8 cellular contexts compared by ENCODE assay signal in genomic region chr3:169218314-169218983, GRCh38.
A peak's percentile ranks its signal among the peaks of the same experiment; 100 is the strongest.
DNase-seq lines count a peak whose midpoint lies in the region; ATAC-seq and TF ChIP-seq lines count a peak whose summit lies in the region.

No MANE protein-coding gene starts in this region.

- H3K36me3 ChIP-seq in DND-41 (ENCODE audit: insufficient read depth, low read length) (no peaks in the 10 kb centered on the region), MG63 (no peaks in the 10 kb centered on the region)

- H3K27me3 ChIP-seq in DND-41 (ENCODE audit: insufficient read depth, low read length, poor library complexity) (no peaks in the 10 kb centered on the region), MG63 (no peaks in the 10 kb centered on the region; the same call in 1 of the 2 replicates)

- H3K9ac ChIP-seq in DND-41 (ENCODE audit: low read depth, low read length), result no peak overlapping the region

- TF ChIP-seq CTCF in DND-41 (IDR thresholded peaks at IDR 0.05; ENCODE audit: borderline replicate concordance, extremely low read depth, low read length, poor library complexity, severe bottlenecking), result peak; percentile 34

- no peak for ATAC-seq in DND-41 (ENCODE audit: insufficient read depth, low read depth)
- no peak for ATAC-seq in GM19397 (IDR thresholded peaks at IDR 0.05; ENCODE audit: unreplicated experiment)
- ATAC-seq in HG03039 (IDR thresholded peaks at IDR 0.05; ENCODE audit: unreplicated experiment), result no peak
- no peak for ATAC-seq in HG03571 (IDR thresholded peaks at IDR 0.05; ENCODE audit: unreplicated experiment)

- H3K9me3 ChIP-seq in DND-41 (ENCODE audit: insufficient read depth, low read length, severe bottlenecking) (no peaks in the 10 kb centered on the region), MG63 (no peaks in the 10 kb centered on the region)

- no peaks in the 10 kb centered on the region for H4K20me1 ChIP-seq in DND-41 (ENCODE audit: insufficient read depth, low read length)

- no peaks in the 10 kb centered on the region for H3K4me1 ChIP-seq in DND-41 (ENCODE audit: insufficient read depth, low read length)

- no peak for DNase-seq in DND-41
- DNase-seq in MG63, result peak; percentile 59
- peak; percentile 81 for DNase-seq in astrocyte of the hippocampus (ENCODE audit: low read depth, low spot score)
- peak; percentile 70 for DNase-seq in kidney tubule cell (ENCODE audit: low spot score)
- DNase-seq in NCI-H774 (lab: John Stamatoyannopoulos, UW), result no peak

- no peak overlapping the region for H3K27ac ChIP-seq in DND-41 (ENCODE audit: low read length)

- H3K4me3 ChIP-seq in DND-41 (ENCODE audit: low read depth in 1 of 2, low read length in 2 of 2), result no peak overlapping the region
- no peak overlapping the region for H3K4me3 ChIP-seq in MG63

- no peaks in the 10 kb centered on the region for H3K79me2 ChIP-seq in DND-41 (ENCODE audit: insufficient read depth, low read length)

- no peak overlapping the region for H3K4me2 ChIP-seq in DND-41 (ENCODE audit: insufficient read depth, low read length)

- H2AFZ ChIP-seq in DND-41 (ENCODE audit: low read depth, low read length), result no peak overlapping the region

Comparison
In these comparisons a context has a peak if more than half of its experiments do, and no peak if none do; other contexts are left out.
1. DNase-seq: peak in MG63 (single experiment), astrocyte of the hippocampus (single experiment) and kidney tubule cell (single experiment); none in DND-41 (single experiment) and NCI-H774 (single experiment).